Comparison of ENCODE assay signal across 1 cellular context in the genomic region with DNA sequence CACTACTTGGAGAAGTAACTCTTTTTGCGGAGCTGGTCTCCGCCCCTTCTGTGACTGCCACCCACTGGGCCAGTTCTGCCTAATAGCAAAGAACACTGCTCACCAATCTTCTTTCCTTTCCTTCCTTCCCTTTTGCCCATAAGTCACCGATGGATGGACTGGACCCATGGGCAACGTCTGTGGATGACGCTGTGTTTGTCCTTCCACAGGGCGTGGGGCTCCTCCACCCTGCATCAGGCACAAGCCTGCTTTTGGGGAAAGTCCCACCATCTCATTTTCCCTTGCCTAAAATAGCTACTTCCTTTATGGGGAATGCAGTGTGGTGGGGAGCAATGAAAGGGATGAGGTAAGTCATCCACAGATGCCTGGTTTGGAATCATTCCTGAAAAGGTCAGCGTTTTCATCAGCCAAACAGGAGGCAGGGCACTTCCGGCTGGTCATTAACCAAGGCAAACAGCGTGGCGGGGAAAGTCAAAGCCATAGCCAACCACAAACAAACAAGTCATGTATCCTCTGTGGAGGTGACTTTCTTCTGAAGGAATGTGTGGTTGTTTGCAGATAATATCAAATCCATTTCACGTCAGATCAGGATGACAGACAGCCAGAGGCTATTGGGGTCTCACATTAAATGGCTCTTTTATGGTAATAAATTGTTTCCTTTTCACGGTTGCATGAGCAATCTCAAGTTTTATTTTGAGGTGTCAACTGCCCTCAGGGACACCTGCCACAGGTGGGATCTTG.
A peak's percentile ranks its signal among the peaks of the same experiment; 100 is the strongest.
TF ChIP-seq lines count a peak whose summit lies in the region.

No MANE protein-coding gene starts in this region.

TF ChIP-seq in HepG2, 621 proteins besides CTCF, POLR2A, EP300 and RAD21 (continued from another document and continues in another):
- TF ChIP-seq, protein P1, sequence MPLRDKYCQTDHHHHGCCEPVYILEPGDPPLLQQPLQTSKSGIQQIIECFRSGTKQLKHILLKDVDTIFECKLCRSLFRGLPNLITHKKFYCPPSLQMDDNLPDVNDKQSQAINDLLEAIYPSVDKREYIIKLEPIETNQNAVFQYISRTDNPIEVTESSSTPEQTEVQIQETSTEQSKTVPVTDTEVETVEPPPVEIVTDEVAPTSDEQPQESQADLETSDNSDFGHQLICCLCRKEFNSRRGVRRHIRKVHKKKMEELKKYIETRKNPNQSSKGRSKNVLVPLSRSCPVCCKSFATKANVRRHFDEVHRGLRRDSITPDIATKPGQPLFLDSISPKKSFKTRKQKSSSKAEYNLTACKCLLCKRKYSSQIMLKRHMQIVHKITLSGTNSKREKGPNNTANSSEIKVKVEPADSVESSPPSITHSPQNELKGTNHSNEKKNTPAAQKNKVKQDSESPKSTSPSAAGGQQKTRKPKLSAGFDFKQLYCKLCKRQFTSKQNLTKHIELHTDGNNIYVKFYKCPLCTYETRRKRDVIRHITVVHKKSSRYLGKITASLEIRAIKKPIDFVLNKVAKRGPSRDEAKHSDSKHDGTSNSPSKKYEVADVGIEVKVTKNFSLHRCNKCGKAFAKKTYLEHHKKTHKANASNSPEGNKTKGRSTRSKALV (CRISPR knock-in tag; IDR thresholded peaks at IDR 0.05) = peak; percentile 78; the same call in 1 of the 2 replicates
- TF ChIP-seq FOXC1 (CRISPR knock-in tag; IDR thresholded peaks at IDR 0.05; ENCODE audit: borderline replicate concordance) (no peak), FLYWCH1 (CRISPR knock-in tag; IDR thresholded peaks at IDR 0.05) (no peak), CAMTA2 (CRISPR knock-in tag; IDR thresholded peaks at IDR 0.05; ENCODE audit: borderline replicate concordance) (no peak), SNAI1 (CRISPR knock-in tag; IDR thresholded peaks at IDR 0.05; ENCODE audit: borderline replicate concordance) (no peak; the same call in 1 of the 2 replicates), ZNF562 (CRISPR knock-in tag; IDR thresholded peaks at IDR 0.05; ENCODE audit: borderline replicate concordance) (no peak), KMT2A (CRISPR knock-in tag; IDR thresholded peaks at IDR 0.05) (no peak), ZBTB7A (CRISPR knock-in tag; IDR thresholded peaks at IDR 0.05) (no peak), DMAP1 (CRISPR knock-in tag; IDR thresholded peaks at IDR 0.05) (peak; percentile 40; the same call in 1 of the 2 replicates), SKI (IDR thresholded peaks at IDR 0.05; ENCODE audit: partially characterized antibody) (peak; percentile 98), ZFP62 (CRISPR knock-in tag; IDR thresholded peaks at IDR 0.05) (0 out of 2 replicates have a peak, but pooled peaks have one; percentile 78), GTF3A (CRISPR knock-in tag; conservative IDR thresholded peaks at IDR 0.05) (peak; percentile 75; the same call in 1 of the 2 replicates), ZNF816 (CRISPR knock-in tag; IDR thresholded peaks at IDR 0.05; ENCODE audit: borderline replicate concordance) (no peak; the same call in 1 of the 2 replicates), ZNF598 (CRISPR knock-in tag; IDR thresholded peaks at IDR 0.05; ENCODE audit: borderline replicate concordance) (no peak; the same call in 1 of the 2 replicates), ZNF337 (CRISPR knock-in tag; IDR thresholded peaks at IDR 0.05; ENCODE audit: borderline replicate concordance, low read depth) (no peak), CBX5 (CRISPR knock-in tag; IDR thresholded peaks at IDR 0.05; ENCODE audit: borderline replicate concordance) (no peak; the same call in 1 of the 2 replicates), PHF21A (CRISPR knock-in tag; IDR thresholded peaks at IDR 0.05) (peak; percentile 87), MATR3 (CRISPR knock-in tag; IDR thresholded peaks at IDR 0.05) (no peak), DNMT3B (CRISPR knock-in tag; conservative IDR thresholded peaks at IDR 0.05) (peak; percentile 78; the same call in 1 of the 2 replicates), KMT2B (CRISPR knock-in tag; IDR thresholded peaks at IDR 0.05) (no peak; the same call in 1 of the 2 replicates), RORA (CRISPR knock-in tag; IDR thresholded peaks at IDR 0.05) (no peak), THYN1 (CRISPR knock-in tag; IDR thresholded peaks at IDR 0.05; ENCODE audit: borderline replicate concordance, low read depth) (no peak), ZNF781 (CRISPR knock-in tag; IDR thresholded peaks at IDR 0.05; ENCODE audit: borderline replicate concordance, not compliant biosample characterization) (no peak), ZNF225 (CRISPR knock-in tag; IDR thresholded peaks at IDR 0.05) (no peak), ZNF292 (CRISPR knock-in tag; IDR thresholded peaks at IDR 0.05; ENCODE audit: borderline replicate concordance, low read depth) (peak; percentile 53; the same call in 1 of the 2 replicates), ELF4 (CRISPR knock-in tag; IDR thresholded peaks at IDR 0.05; ENCODE audit: borderline replicate concordance) (peak; percentile 25; the same call in 1 of the 2 replicates), GABPA (IDR thresholded peaks at IDR 0.05; ENCODE audit: low read depth, low read length) (no peak), GABPA (CRISPR knock-in tag; IDR thresholded peaks at IDR 0.05; ENCODE audit: low read depth) (peak; percentile 85), SSRP1 (CRISPR knock-in tag; IDR thresholded peaks at IDR 0.05) (no peak; the same call in none of the 2 replicates), ZNF589 (CRISPR knock-in tag; conservative IDR thresholded peaks at IDR 0.05) (no peak)
- TF ChIP-seq, protein P2, sequence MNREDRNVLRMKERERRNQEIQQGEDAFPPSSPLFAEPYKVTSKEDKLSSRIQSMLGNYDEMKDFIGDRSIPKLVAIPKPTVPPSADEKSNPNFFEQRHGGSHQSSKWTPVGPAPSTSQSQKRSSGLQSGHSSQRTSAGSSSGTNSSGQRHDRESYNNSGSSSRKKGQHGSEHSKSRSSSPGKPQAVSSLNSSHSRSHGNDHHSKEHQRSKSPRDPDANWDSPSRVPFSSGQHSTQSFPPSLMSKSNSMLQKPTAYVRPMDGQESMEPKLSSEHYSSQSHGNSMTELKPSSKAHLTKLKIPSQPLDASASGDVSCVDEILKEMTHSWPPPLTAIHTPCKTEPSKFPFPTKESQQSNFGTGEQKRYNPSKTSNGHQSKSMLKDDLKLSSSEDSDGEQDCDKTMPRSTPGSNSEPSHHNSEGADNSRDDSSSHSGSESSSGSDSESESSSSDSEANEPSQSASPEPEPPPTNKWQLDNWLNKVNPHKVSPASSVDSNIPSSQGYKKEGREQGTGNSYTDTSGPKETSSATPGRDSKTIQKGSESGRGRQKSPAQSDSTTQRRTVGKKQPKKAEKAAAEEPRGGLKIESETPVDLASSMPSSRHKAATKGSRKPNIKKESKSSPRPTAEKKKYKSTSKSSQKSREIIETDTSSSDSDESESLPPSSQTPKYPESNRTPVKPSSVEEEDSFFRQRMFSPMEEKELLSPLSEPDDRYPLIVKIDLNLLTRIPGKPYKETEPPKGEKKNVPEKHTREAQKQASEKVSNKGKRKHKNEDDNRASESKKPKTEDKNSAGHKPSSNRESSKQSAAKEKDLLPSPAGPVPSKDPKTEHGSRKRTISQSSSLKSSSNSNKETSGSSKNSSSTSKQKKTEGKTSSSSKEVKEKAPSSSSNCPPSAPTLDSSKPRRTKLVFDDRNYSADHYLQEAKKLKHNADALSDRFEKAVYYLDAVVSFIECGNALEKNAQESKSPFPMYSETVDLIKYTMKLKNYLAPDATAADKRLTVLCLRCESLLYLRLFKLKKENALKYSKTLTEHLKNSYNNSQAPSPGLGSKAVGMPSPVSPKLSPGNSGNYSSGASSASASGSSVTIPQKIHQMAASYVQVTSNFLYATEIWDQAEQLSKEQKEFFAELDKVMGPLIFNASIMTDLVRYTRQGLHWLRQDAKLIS (CRISPR knock-in tag; IDR thresholded peaks at IDR 0.05) = 0 out of 2 replicates have a peak, but pooled peaks have one; percentile 19
- TF ChIP-seq, protein P3, sequence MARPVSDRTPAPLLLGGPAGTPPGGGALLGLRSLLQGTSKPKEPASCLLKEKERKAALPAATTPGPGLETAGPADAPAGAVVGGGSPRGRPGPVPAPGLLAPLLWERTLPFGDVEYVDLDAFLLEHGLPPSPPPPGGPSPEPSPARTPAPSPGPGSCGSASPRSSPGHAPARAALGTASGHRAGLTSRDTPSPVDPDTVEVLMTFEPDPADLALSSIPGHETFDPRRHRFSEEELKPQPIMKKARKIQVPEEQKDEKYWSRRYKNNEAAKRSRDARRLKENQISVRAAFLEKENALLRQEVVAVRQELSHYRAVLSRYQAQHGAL (CRISPR knock-in tag; IDR thresholded peaks at IDR 0.05; ENCODE audit: not compliant biosample characterization) = no peak
- TF ChIP-seq, protein P4, sequence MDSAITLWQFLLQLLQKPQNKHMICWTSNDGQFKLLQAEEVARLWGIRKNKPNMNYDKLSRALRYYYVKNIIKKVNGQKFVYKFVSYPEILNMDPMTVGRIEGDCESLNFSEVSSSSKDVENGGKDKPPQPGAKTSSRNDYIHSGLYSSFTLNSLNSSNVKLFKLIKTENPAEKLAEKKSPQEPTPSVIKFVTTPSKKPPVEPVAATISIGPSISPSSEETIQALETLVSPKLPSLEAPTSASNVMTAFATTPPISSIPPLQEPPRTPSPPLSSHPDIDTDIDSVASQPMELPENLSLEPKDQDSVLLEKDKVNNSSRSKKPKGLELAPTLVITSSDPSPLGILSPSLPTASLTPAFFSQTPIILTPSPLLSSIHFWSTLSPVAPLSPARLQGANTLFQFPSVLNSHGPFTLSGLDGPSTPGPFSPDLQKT (CRISPR knock-in tag; IDR thresholded peaks at IDR 0.05; ENCODE audit: borderline replicate concordance) = peak; percentile 91; the same call in 1 of the 2 replicates
- TF ChIP-seq, protein P5, sequence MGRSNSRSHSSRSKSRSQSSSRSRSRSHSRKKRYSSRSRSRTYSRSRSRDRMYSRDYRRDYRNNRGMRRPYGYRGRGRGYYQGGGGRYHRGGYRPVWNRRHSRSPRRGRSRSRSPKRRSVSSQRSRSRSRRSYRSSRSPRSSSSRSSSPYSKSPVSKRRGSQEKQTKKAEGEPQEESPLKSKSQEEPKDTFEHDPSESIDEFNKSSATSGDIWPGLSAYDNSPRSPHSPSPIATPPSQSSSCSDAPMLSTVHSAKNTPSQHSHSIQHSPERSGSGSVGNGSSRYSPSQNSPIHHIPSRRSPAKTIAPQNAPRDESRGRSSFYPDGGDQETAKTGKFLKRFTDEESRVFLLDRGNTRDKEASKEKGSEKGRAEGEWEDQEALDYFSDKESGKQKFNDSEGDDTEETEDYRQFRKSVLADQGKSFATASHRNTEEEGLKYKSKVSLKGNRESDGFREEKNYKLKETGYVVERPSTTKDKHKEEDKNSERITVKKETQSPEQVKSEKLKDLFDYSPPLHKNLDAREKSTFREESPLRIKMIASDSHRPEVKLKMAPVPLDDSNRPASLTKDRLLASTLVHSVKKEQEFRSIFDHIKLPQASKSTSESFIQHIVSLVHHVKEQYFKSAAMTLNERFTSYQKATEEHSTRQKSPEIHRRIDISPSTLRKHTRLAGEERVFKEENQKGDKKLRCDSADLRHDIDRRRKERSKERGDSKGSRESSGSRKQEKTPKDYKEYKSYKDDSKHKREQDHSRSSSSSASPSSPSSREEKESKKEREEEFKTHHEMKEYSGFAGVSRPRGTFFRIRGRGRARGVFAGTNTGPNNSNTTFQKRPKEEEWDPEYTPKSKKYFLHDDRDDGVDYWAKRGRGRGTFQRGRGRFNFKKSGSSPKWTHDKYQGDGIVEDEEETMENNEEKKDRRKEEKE (IDR thresholded peaks at IDR 0.05) = no peak
- TF ChIP-seq, protein P6, sequence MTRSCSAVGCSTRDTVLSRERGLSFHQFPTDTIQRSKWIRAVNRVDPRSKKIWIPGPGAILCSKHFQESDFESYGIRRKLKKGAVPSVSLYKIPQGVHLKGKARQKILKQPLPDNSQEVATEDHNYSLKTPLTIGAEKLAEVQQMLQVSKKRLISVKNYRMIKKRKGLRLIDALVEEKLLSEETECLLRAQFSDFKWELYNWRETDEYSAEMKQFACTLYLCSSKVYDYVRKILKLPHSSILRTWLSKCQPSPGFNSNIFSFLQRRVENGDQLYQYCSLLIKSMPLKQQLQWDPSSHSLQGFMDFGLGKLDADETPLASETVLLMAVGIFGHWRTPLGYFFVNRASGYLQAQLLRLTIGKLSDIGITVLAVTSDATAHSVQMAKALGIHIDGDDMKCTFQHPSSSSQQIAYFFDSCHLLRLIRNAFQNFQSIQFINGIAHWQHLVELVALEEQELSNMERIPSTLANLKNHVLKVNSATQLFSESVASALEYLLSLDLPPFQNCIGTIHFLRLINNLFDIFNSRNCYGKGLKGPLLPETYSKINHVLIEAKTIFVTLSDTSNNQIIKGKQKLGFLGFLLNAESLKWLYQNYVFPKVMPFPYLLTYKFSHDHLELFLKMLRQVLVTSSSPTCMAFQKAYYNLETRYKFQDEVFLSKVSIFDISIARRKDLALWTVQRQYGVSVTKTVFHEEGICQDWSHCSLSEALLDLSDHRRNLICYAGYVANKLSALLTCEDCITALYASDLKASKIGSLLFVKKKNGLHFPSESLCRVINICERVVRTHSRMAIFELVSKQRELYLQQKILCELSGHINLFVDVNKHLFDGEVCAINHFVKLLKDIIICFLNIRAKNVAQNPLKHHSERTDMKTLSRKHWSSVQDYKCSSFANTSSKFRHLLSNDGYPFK (CRISPR knock-in tag; IDR thresholded peaks at IDR 0.05; ENCODE audit: borderline replicate concordance) = no peak; the same call in 1 of the 2 replicates
- TF ChIP-seq, protein P7, sequence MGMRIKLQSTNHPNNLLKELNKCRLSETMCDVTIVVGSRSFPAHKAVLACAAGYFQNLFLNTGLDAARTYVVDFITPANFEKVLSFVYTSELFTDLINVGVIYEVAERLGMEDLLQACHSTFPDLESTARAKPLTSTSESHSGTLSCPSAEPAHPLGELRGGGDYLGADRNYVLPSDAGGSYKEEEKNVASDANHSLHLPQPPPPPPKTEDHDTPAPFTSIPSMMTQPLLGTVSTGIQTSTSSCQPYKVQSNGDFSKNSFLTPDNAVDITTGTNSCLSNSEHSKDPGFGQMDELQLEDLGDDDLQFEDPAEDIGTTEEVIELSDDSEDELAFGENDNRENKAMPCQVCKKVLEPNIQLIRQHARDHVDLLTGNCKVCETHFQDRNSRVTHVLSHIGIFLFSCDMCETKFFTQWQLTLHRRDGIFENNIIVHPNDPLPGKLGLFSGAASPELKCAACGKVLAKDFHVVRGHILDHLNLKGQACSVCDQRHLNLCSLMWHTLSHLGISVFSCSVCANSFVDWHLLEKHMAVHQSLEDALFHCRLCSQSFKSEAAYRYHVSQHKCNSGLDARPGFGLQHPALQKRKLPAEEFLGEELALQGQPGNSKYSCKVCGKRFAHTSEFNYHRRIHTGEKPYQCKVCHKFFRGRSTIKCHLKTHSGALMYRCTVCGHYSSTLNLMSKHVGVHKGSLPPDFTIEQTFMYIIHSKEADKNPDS (CRISPR knock-in tag; IDR thresholded peaks at IDR 0.05) = no peak
